ENCODE assay signal across 2 cellular contexts in the genomic region with DNA sequence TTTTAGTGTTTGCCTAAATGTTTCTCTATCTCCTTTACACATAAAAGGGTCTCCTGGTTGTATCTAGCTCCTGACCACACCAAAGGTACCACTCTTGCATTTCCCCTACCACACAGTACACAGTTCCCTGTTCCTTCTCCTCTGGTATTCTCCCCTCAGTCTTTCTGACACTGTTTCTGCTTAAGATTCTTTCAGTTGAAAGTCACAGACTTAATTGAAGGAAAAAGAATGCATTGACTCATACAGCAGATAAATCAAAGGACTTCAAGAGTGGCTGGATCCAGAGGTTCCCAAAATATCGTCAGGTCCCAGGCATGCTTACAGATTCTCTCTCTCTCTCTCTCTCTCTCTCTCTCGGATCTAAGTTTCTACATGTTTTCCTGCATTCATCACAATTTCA.
TF ChIP-seq lines count a peak whose summit lies in the region.

No MANE protein-coding gene starts in this region.

TF ChIP-seq in HCT116, 20 proteins besides CTCF, POLR2A, EP300 and RAD21 (continued from another document):
- TF ChIP-seq, protein P1, sequence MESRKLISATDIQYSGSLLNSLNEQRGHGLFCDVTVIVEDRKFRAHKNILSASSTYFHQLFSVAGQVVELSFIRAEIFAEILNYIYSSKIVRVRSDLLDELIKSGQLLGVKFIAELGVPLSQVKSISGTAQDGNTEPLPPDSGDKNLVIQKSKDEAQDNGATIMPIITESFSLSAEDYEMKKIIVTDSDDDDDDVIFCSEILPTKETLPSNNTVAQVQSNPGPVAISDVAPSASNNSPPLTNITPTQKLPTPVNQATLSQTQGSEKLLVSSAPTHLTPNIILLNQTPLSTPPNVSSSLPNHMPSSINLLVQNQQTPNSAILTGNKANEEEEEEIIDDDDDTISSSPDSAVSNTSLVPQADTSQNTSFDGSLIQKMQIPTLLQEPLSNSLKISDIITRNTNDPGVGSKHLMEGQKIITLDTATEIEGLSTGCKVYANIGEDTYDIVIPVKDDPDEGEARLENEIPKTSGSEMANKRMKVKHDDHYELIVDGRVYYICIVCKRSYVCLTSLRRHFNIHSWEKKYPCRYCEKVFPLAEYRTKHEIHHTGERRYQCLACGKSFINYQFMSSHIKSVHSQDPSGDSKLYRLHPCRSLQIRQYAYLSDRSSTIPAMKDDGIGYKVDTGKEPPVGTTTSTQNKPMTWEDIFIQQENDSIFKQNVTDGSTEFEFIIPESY (IDR thresholded peaks at IDR 0.05; ENCODE audit: extremely low read depth, insufficient replicate concordance, low read length): no peak
- TF ChIP-seq EZH2phosphoT487 (IDR thresholded peaks at IDR 0.05; ENCODE audit: borderline replicate concordance): no peak
- no peak for TF ChIP-seq CBX3 (IDR thresholded peaks at IDR 0.05; ENCODE audit: low read depth)
- TF ChIP-seq, protein P2, sequence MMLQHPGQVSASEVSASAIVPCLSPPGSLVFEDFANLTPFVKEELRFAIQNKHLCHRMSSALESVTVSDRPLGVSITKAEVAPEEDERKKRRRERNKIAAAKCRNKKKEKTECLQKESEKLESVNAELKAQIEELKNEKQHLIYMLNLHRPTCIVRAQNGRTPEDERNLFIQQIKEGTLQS (IDR thresholded peaks at IDR 0.05): no peak
- no peak for TF ChIP-seq TCF7L2 (IDR thresholded peaks at IDR 0.05; ENCODE audit: borderline replicate concordance, extremely low read depth, insufficient read depth, insufficient read length)

TF ChIP-seq in K562, 482 proteins besides CTCF, POLR2A, EP300 and RAD21 (continued from another document):
- TF ChIP-seq, protein P3, sequence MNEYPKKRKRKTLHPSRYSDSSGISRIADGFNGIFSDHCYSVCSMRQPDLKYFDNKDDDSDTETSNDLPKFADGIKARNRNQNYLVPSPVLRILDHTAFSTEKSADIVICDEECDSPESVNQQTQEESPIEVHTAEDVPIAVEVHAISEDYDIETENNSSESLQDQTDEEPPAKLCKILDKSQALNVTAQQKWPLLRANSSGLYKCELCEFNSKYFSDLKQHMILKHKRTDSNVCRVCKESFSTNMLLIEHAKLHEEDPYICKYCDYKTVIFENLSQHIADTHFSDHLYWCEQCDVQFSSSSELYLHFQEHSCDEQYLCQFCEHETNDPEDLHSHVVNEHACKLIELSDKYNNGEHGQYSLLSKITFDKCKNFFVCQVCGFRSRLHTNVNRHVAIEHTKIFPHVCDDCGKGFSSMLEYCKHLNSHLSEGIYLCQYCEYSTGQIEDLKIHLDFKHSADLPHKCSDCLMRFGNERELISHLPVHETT (CRISPR knock-in tag; conservative IDR thresholded peaks at IDR 0.05 in 1 of 2, IDR thresholded peaks at IDR 0.05 in 1 of 2): no peak
- TF ChIP-seq ZNF717 (CRISPR knock-in tag; IDR thresholded peaks at IDR 0.05) (no peak), MTA1 (IDR thresholded peaks at IDR 0.05; ENCODE audit: borderline replicate concordance) (no peak), PTBP1 (IDR thresholded peaks at IDR 0.05; ENCODE audit: low read depth, low read length) (no peak), SIN3A (IDR thresholded peaks at IDR 0.05; ENCODE audit: borderline replicate concordance in 2 of 2, control insufficient read depth in 1 of 2, low read depth in 2 of 2, low read length in 2 of 2) (no peak), DNMT1 (IDR thresholded peaks at IDR 0.05) (no peak), MCM2 (IDR thresholded peaks at IDR 0.05; ENCODE audit: low read depth) (no peak), MYBL2 (IDR thresholded peaks at IDR 0.05; ENCODE audit: low read depth) (no peak), MYBL2 (CRISPR knock-in tag; IDR thresholded peaks at IDR 0.05; ENCODE audit: borderline replicate concordance) (no peak), ZNF583 (CRISPR knock-in tag; IDR thresholded peaks at IDR 0.05) (no peak), NEUROD1 (IDR thresholded peaks at IDR 0.05; ENCODE audit: borderline replicate concordance, low read depth, low read length, partially characterized antibody) (no peak), ZSCAN29 (IDR thresholded peaks at IDR 0.05) (no peak), ZBED1 (IDR thresholded peaks at IDR 0.05) (no peak)
- TF ChIP-seq, protein P4, sequence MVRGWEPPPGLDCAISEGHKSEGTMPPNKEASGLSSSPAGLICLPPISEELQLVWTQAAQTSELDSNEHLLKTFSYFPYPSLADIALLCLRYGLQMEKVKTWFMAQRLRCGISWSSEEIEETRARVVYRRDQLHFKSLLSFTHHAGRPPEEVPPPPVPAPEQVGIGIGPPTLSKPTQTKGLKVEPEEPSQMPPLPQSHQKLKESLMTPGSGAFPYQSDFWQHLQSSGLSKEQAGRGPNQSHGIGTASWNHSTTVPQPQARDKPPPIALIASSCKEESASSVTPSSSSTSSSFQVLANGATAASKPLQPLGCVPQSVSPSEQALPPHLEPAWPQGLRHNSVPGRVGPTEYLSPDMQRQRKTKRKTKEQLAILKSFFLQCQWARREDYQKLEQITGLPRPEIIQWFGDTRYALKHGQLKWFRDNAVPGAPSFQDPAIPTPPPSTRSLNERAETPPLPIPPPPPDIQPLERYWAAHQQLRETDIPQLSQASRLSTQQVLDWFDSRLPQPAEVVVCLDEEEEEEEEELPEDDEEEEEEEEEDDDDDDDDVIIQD (CRISPR knock-in tag; IDR thresholded peaks at IDR 0.05): no peak
- TF ChIP-seq, protein P5, sequence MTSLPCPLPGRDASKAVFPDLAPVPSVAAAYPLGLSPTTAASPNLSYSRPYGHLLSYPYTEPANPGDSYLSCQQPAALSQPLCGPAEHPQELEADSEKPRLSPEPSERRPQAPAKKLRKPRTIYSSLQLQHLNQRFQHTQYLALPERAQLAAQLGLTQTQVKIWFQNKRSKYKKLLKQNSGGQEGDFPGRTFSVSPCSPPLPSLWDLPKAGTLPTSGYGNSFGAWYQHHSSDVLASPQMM (CRISPR knock-in tag; IDR thresholded peaks at IDR 0.05): no peak
